12 cellular contexts compared by ENCODE assay signal in genomic region chr6:30611150-30611855, GRCh38. TPM values are rescaled to one million over a fixed set of nuclear protein-coding genes. Genes with fewer than 3 reads are reported as not detected.
DNase-seq lines count a peak whose midpoint lies in the region; TF ChIP-seq lines count a peak whose summit lies in the region.
"Had no signal": no experiment of that assay in that cellular context is flagged by ENCODE, and none has a peak within 500 bp of the region (broad histone marks: within the 10 kb centered on the region; RNA-seq: fewer than 3 reads in every experiment).

No MANE protein-coding gene starts in this region.

- no peak overlapping the region for H3K4ac ChIP-seq in neuronal stem cell (ENCODE audit: low read length)

- peak overlapping the region in 1 of 7 donors; percentile 32 for H3K4me3 Mint-ChIP-seq in CD8-positive, alpha-beta memory T cell
- no peak overlapping the region for H3K4me3 Mint-ChIP-seq in chondrocyte (ENCODE audit: unreplicated experiment)

- H2AK5ac ChIP-seq in neuronal stem cell (ENCODE audit: low read depth, low read length) = no peak overlapping the region

- H3K79me2 ChIP-seq in OCI-LY1 (ENCODE audit: insufficient read depth, low read length) = peaks cover 21% of the 10 kb centered on the region

- POLR2A ChIA-PET in CD8-positive, alpha-beta memory T cell (lab: Charles Lee) = interaction anchor here (0.6 to 2.0 kb wide), 5 partner anchors 14 to 280 kb away, joined by 3 to 5 read pairs (median 4); partner anchors contain the start of gene MDC1

- H3K4me1 ChIP-seq in CD8-positive, alpha-beta memory T cell (ENCODE audit: insufficient read depth, low read length) = peaks cover 62% of the 10 kb centered on the region
- H3K4me1 ChIP-seq in OCI-LY1 (ENCODE audit: insufficient read depth, low read length, severe bottlenecking) = peaks cover 34% of the 10 kb centered on the region
- H3K4me1 ChIP-seq in neuronal stem cell (ENCODE audit: control insufficient read depth in 2 of 2, insufficient read depth in 1 of 2, low read depth in 1 of 2, low read length in 2 of 2) = peaks cover 5 to 6% of the 10 kb centered on the region in 2 donors

- H4K20me1 ChIP-seq in OCI-LY1 (ENCODE audit: insufficient read depth, low read length) = no peaks in the 10 kb centered on the region

- no peak overlapping the region for H4K91ac ChIP-seq in neuronal stem cell (ENCODE audit: low read depth, low read length, poor library complexity)

- peaks cover 0 to 10% of the 10 kb centered on the region in 2 donors for H3K27me3 Mint-ChIP-seq in CD8-positive, alpha-beta memory T cell
- no peaks in the 10 kb centered on the region for H3K27me3 Mint-ChIP-seq in chondrocyte (ENCODE audit: low read depth)

- peaks cover 2% of the 10 kb centered on the region for H3K79me1 ChIP-seq in neuronal stem cell (ENCODE audit: low read depth, low read length)

- no peak overlapping the region for H3K14ac ChIP-seq in neuronal stem cell (ENCODE audit: low read length)

- H3K9me3 Mint-ChIP-seq in CD8-positive, alpha-beta memory T cell = peaks cover 0 to 2% (median 0%) of the 10 kb centered on the region in 5 donors
- no peaks in the 10 kb centered on the region for H3K9me3 Mint-ChIP-seq in chondrocyte (ENCODE audit: low read depth)

- H3K4me3 ChIP-seq in CD8-positive, alpha-beta memory T cell (ENCODE audit: low read length) = no peak overlapping the region
- no peak overlapping the region for H3K4me3 ChIP-seq in OCI-LY1 (ENCODE audit: low read depth, low read length, poor library complexity, severe bottlenecking)
- H3K4me3 ChIP-seq in neuronal stem cell (ENCODE audit: low read length in 2 of 2) = no peak overlapping the region

- no peak overlapping the region for H3K27ac ChIP-seq in CD8-positive, alpha-beta memory T cell (ENCODE audit: low read depth, low read length)
- H3K27ac ChIP-seq in OCI-LY1 (ENCODE audit: low read depth, low read length, poor library complexity, severe bottlenecking) (no peak overlapping the region), neuronal stem cell (replicated peaks; ENCODE audit: low read length) (no peak overlapping the region)
- H3K27ac ChIP-seq: HL-60 had no signal

- H3K36me3 ChIP-seq in CD8-positive, alpha-beta memory T cell (ENCODE audit: insufficient read depth, low read length) = peaks cover 39% of the 10 kb centered on the region
- peaks cover 96% of the 10 kb centered on the region for H3K36me3 ChIP-seq in OCI-LY1 (ENCODE audit: insufficient read depth, low read length)
- H3K36me3 ChIP-seq in neuronal stem cell (replicated peaks in 1 of 2; ENCODE audit: control insufficient read depth in 2 of 2, insufficient read depth in 2 of 2, low read length in 2 of 2) = peaks cover 24 to 92% of the 10 kb centered on the region in 2 donors

- no peaks in the 10 kb centered on the region for H3K9me2 ChIP-seq in OCI-LY1 (ENCODE audit: low read depth, low read length)

- H3F3A ChIP-seq in OCI-LY1 (ENCODE audit: insufficient read depth, low read length) = 0 out of 2 replicates have a peak, but pooled peaks cover 2% of the 10 kb centered on the region

- no peak overlapping the region for H3K23ac ChIP-seq in neuronal stem cell (ENCODE audit: low read depth, low read length, poor library complexity)

- peaks cover 53 to 76% (median 70%) of the 10 kb centered on the region in 3 donors for H3K4me1 Mint-ChIP-seq in CD8-positive, alpha-beta memory T cell
- H3K4me1 Mint-ChIP-seq in chondrocyte (ENCODE audit: low read depth) = peaks cover 62% of the 10 kb centered on the region

- H2BK15ac ChIP-seq in neuronal stem cell (ENCODE audit: low read length) = no peak overlapping the region

- TF ChIP-seq CTCF in OCI-LY1 (IDR thresholded peaks at IDR 0.05; ENCODE audit: low read length) = no peak
- TF ChIP-seq CTCF in chondrocyte (IDR thresholded peaks at IDR 0.05) = no peak

- WGBS in neuronal stem cell (ENCODE audit: extremely low coverage in 2 of 2, insufficient read length in 2 of 2, insufficient replicate concordance in 1 of 2), 2 donors = no CpG with 5 or more reads among the region's 9 CpGs

- no peak overlapping the region for H2BK5ac ChIP-seq in neuronal stem cell (ENCODE audit: low read length)

- no peak overlapping the region for H2BK12ac ChIP-seq in neuronal stem cell (ENCODE audit: low read length)

- CTCF ChIA-PET in CD8-positive, alpha-beta memory T cell (lab: Charles Lee) = interaction anchor here (0.7 to 4.3 kb wide), 8 partner anchors 13 to 127 kb away, joined by 3 to 40 read pairs (median 6); no protein-coding TSS in a partner anchor

- no peak overlapping the region for H4K8ac ChIP-seq in neuronal stem cell (ENCODE audit: low read depth, low read length)

- peak overlapping the region; percentile 23 to 100 (median 82) for H3K27ac Mint-ChIP-seq in CD8-positive, alpha-beta memory T cell
- H3K27ac Mint-ChIP-seq in chondrocyte (ENCODE audit: unreplicated experiment) = peak overlapping the region; percentile 34

- no peaks in the 10 kb centered on the region for H3K27me3 ChIP-seq in CD8-positive, alpha-beta memory T cell (ENCODE audit: insufficient read depth, low read length, poor library complexity, severe bottlenecking)
- H3K27me3 ChIP-seq in OCI-LY1 (ENCODE audit: insufficient read depth, low read length) = no peaks in the 10 kb centered on the region
- no peaks in the 10 kb centered on the region for H3K27me3 ChIP-seq in neuronal stem cell (ENCODE audit: control insufficient read depth in 3 of 3, insufficient read depth in 3 of 3, low read depth in 1 of 3, low read length in 3 of 3)

- H3K9me3 ChIP-seq in CD8-positive, alpha-beta memory T cell (ENCODE audit: low read length) = no peaks in the 10 kb centered on the region
- no peaks in the 10 kb centered on the region for H3K9me3 ChIP-seq in OCI-LY1 (ENCODE audit: low read length)
- no peaks in the 10 kb centered on the region for H3K9me3 ChIP-seq in neuronal stem cell (replicated peaks in 1 of 2; ENCODE audit: control insufficient read depth in 2 of 2, insufficient read depth in 1 of 2, low read depth in 1 of 2, low read length in 2 of 2)

- H3K18ac ChIP-seq in neuronal stem cell (ENCODE audit: low read length) = no peak overlapping the region

- no peak overlapping the region for H2BK120ac ChIP-seq in neuronal stem cell (ENCODE audit: low read depth, low read length)

- peak overlapping the region; percentile 4; the same call in 1 of the 2 replicates for H3K9ac ChIP-seq in OCI-LY1 (ENCODE audit: low read length)
- peak overlapping the region; percentile 44 for H3K9ac ChIP-seq in neuronal stem cell (ENCODE audit: low read depth, low read length, poor library complexity)

- peaks cover 17 to 83% (median 25%) of the 10 kb centered on the region in 3 donors for H3K36me3 Mint-ChIP-seq in CD8-positive, alpha-beta memory T cell
- H3K36me3 Mint-ChIP-seq in chondrocyte (ENCODE audit: low read depth) = peaks cover 29% of the 10 kb centered on the region

- H3K4me2 ChIP-seq in OCI-LY1 (ENCODE audit: low read length) (peak overlapping the region; percentile 88; the same call in 1 of the 2 replicates), neuronal stem cell (ENCODE audit: insufficient read depth, low read length, poor library complexity, severe bottlenecking) (no peak overlapping the region)

- no peak overlapping the region for H2AFZ ChIP-seq in OCI-LY1 (ENCODE audit: low read length)
- H2AFZ ChIP-seq in neuronal stem cell (ENCODE audit: low read length) = no peak overlapping the region

- DNase-seq in CD8-positive, alpha-beta memory T cell = no peak
- DNase-seq in chondrocyte (ENCODE audit: low spot score) = no peak
- no peak for DNase-seq in neuronal stem cell (ENCODE audit: low spot score)
- no peak for DNase-seq in OCI-M2 (lab: John Stamatoyannopoulos, UW; ENCODE audit: unreplicated experiment)
- no peak for DNase-seq in NCI-H1105 (lab: John Stamatoyannopoulos, UW)
- no peak for DNase-seq in activated gamma-delta T cell treated with Interleukin-2 at 50 U/mL for 16 hours
- no peak for DNase-seq in superior temporal gyrus (ENCODE audit: extremely low spot score)
- DNase-seq: left colon, NCI-H524 treated with DMSO at 0.1 percent for 48 hours, SHP77 had no signal

RNA-seq across cellular contexts. Expression of gene PPP1R10, which starts 5.7 kb away (rescaled TPM):
- total RNA-seq in CD8-positive, alpha-beta memory T cell = 100 to 1,000 TPM; 115 to 117 TPM
- polyA plus RNA-seq in CD8-positive, alpha-beta memory T cell = 27.3 TPM
- 57.1 to 64.5 TPM (median 58.2 TPM) in 3 replicates for total RNA-seq in chondrocyte
- polyA plus RNA-seq in neuronal stem cell (2013, experiment 1 of 2) = 85.6 TPM
- 93.7 TPM for polyA plus RNA-seq in neuronal stem cell (2013, experiment 2 of 2)

RNA-seq across cellular contexts. Expression of gene MRPS18B, which starts 6.3 kb away (rescaled TPM):
- total RNA-seq in CD8-positive, alpha-beta memory T cell = 100 to 1,000 TPM; 102 to 103 TPM
- polyA plus RNA-seq in CD8-positive, alpha-beta memory T cell = 113 TPM
- 23.3 to 25.4 TPM (median 24.7 TPM) in 3 replicates for total RNA-seq in chondrocyte
- 34.2 TPM for polyA plus RNA-seq in neuronal stem cell (2013, experiment 1 of 2)
- polyA plus RNA-seq in neuronal stem cell (2013, experiment 2 of 2) = 37.0 TPM

RNA-seq across cellular contexts. Expression of gene ATAT1, which starts 15.4 kb away (rescaled TPM):
- total RNA-seq in CD8-positive, alpha-beta memory T cell = 10 to 100 TPM; 10.5 to 10.7 TPM
- 1.5 TPM for polyA plus RNA-seq in CD8-positive, alpha-beta memory T cell
- 11.4 to 18.7 TPM (median 12.5 TPM) in 3 replicates for total RNA-seq in chondrocyte
- 59.8 TPM for polyA plus RNA-seq in neuronal stem cell (2013, experiment 1 of 2)
- polyA plus RNA-seq in neuronal stem cell (2013, experiment 2 of 2) = 56.1 TPM

RNA-seq across cellular contexts. Expression of gene C6orf136, which starts 35.6 kb away (rescaled TPM):
- total RNA-seq in CD8-positive, alpha-beta memory T cell = 10 to 100 TPM; 35.9 to 42.2 TPM
- 11.8 TPM for polyA plus RNA-seq in CD8-positive, alpha-beta memory T cell
- total RNA-seq in chondrocyte = 11.5 to 18.3 TPM (median 13.4 TPM) in 3 replicates
- polyA plus RNA-seq in neuronal stem cell (2013, experiment 1 of 2) = 17.2 TPM
- polyA plus RNA-seq in neuronal stem cell (2013, experiment 2 of 2) = 16.5 TPM

RNA-seq across cellular contexts. Expression of gene ABCF1, which starts 40.1 kb away (rescaled TPM):
- total RNA-seq in CD8-positive, alpha-beta memory T cell = 100 to 1,000 TPM; 127 to 133 TPM
- 54.0 TPM for polyA plus RNA-seq in CD8-positive, alpha-beta memory T cell
- 51.9 to 66.1 TPM (median 53.0 TPM) in 3 replicates for total RNA-seq in chondrocyte
- 66.4 TPM for polyA plus RNA-seq in neuronal stem cell (2013, experiment 1 of 2)
- polyA plus RNA-seq in neuronal stem cell (2013, experiment 2 of 2) = 63.9 TPM
